8 cellular contexts compared by ENCODE assay signal in genomic region chr12:26614217-26614616, GRCh38.
DNase-seq lines count a peak whose midpoint lies in the region; ATAC-seq lines count a peak whose summit lies in the region.

No MANE protein-coding gene starts in this region.

- H3K4me1 Mint-ChIP-seq in central memory CD8-positive, alpha-beta T cell = no peaks in the 10 kb centered on the region

- no peak overlapping the region for H2AK5ac ChIP-seq in mesenchymal stem cell (ENCODE audit: low read length, severe bottlenecking)

- no peaks in the 10 kb centered on the region for H3K9me3 Mint-ChIP-seq in central memory CD8-positive, alpha-beta T cell

- H3K9ac ChIP-seq in mesenchymal stem cell (ENCODE audit: low read length) = no peak overlapping the region

- no peak overlapping the region for H3K4me2 ChIP-seq in mesenchymal stem cell (ENCODE audit: low read length, poor library complexity, severe bottlenecking)

- H4K8ac ChIP-seq in mesenchymal stem cell (ENCODE audit: low read length) = no peak overlapping the region

- no peaks in the 10 kb centered on the region for H3K27me3 Mint-ChIP-seq in central memory CD8-positive, alpha-beta T cell

- H3K79me1 ChIP-seq in mesenchymal stem cell (replicated peaks; ENCODE audit: low read length, poor library complexity, severe bottlenecking) = peaks cover 2% of the 10 kb centered on the region

- H3K27me3 ChIP-seq in mesenchymal stem cell (ENCODE audit: control insufficient read depth in 1 of 2, insufficient read depth in 1 of 2, low read length in 2 of 2) (no peaks in the 10 kb centered on the region), aorta (ENCODE audit: control insufficient read depth in 1 of 2, insufficient read depth in 2 of 2, low read length in 1 of 2) (no peaks in the 10 kb centered on the region)

- no peak overlapping the region for H3K14ac ChIP-seq in mesenchymal stem cell (ENCODE audit: low read length in 2 of 2)

- H2BK12ac ChIP-seq in mesenchymal stem cell (ENCODE audit: low read length in 2 of 2) = no peak overlapping the region

- H4K91ac ChIP-seq in mesenchymal stem cell (ENCODE audit: low read length) = no peak overlapping the region

- no peak overlapping the region for H3K4ac ChIP-seq in mesenchymal stem cell (ENCODE audit: low read depth in 1 of 2, low read length in 2 of 2)

- no peak overlapping the region for H2AFZ ChIP-seq in mesenchymal stem cell (ENCODE audit: low read depth, low read length)

- H3K18ac ChIP-seq in mesenchymal stem cell (ENCODE audit: low read depth in 1 of 2, low read length in 2 of 2) = no peak overlapping the region

- H3K27ac ChIP-seq in mesenchymal stem cell (ENCODE audit: low read length, poor library complexity, severe bottlenecking) (no peak overlapping the region), aorta (ENCODE audit: low read depth in 1 of 2, low read length in 2 of 2) (no peak overlapping the region)

- no peaks in the 10 kb centered on the region for H3K9me3 ChIP-seq in mesenchymal stem cell (ENCODE audit: control insufficient read depth, low read length)
- H3K9me3 ChIP-seq in aorta (ENCODE audit: control insufficient read depth, low read length) = no peaks in the 10 kb centered on the region

- H3K4me1 ChIP-seq in mesenchymal stem cell (ENCODE audit: control insufficient read depth, insufficient read depth, low read depth, low read length) (no peaks in the 10 kb centered on the region), aorta (ENCODE audit: control insufficient read depth in 1 of 2, insufficient read depth in 2 of 2, low read length in 2 of 2) (no peaks in the 10 kb centered on the region)

- H3K36me3 ChIP-seq in mesenchymal stem cell (ENCODE audit: control insufficient read depth in 1 of 2, insufficient read depth in 2 of 2, low read depth in 1 of 2, low read length in 2 of 2) = peaks cover 0 to 2% of the 10 kb centered on the region in 2 experiments
- H3K36me3 ChIP-seq in aorta (ENCODE audit: control insufficient read depth in 1 of 2, insufficient read depth in 2 of 2, low read length in 1 of 2) = no peaks in the 10 kb centered on the region

- H2BK120ac ChIP-seq in mesenchymal stem cell (ENCODE audit: low read depth, low read length) = no peak overlapping the region

- intact Hi-C loops in aorta (cut with DNase I) = loop anchor here in 1 of 2 donors (5.0 kb wide), 1 partner anchor 497 kb away; no protein-coding TSS in a partner anchor

- no peak overlapping the region for H3K23ac ChIP-seq in mesenchymal stem cell (ENCODE audit: low read length in 2 of 2)

- peak overlapping the region; percentile 22 for H3K27ac Mint-ChIP-seq in central memory CD8-positive, alpha-beta T cell (ENCODE audit: low read depth)

- no peak for ATAC-seq in central memory CD8-positive, alpha-beta T cell (replicated peaks; ENCODE audit: extremely low read depth, poor library complexity, severe bottlenecking)
- ATAC-seq in GM19328 (IDR thresholded peaks at IDR 0.05; ENCODE audit: unreplicated experiment) (no peak), aorta (ENCODE audit: low FRiP score) (no peak)

- no CpG with 5 or more reads among the region's 2 CpGs for WGBS in mesenchymal stem cell
- WGBS in aorta, 2 donors = 30 to 34% methylated on average over 2 of the region's 2 CpGs

- H3K36me3 Mint-ChIP-seq in central memory CD8-positive, alpha-beta T cell (ENCODE audit: insufficient read depth) = peaks cover 9% of the 10 kb centered on the region

- H2BK5ac ChIP-seq in mesenchymal stem cell (ENCODE audit: low read depth, low read length, poor library complexity, severe bottlenecking) = no peak overlapping the region

- H3K4me3 Mint-ChIP-seq in central memory CD8-positive, alpha-beta T cell = no peak overlapping the region

- DNase-seq in activated CD4-positive, alpha-beta T cell treated with anti-CD3 and anti-CD28 coated beads for 48 hours = peak; percentile 27
- DNase-seq in activated CD4-positive, alpha-beta T cell treated with anti-CD3 and anti-CD28 coated beads for 4 hours = no peak
- DNase-seq in NCI-H69 (lab: John Stamatoyannopoulos, UW) (peak; percentile 51), mesenchymal stem cell (peak; percentile 20), aorta (no peak)
- no peak for DNase-seq in central memory CD8-positive, alpha-beta T cell (ENCODE audit: low spot score in 2 of 2)
- DNase-seq in central memory CD4-positive, alpha-beta T cell = no peak

- H2BK15ac ChIP-seq in mesenchymal stem cell (ENCODE audit: low read depth, poor library complexity, severe bottlenecking) = no peak overlapping the region

- no peak overlapping the region for H3K4me3 ChIP-seq in mesenchymal stem cell (ENCODE audit: insufficient read depth in 1 of 2, low read depth in 1 of 2, low read length in 2 of 2)
- no peak overlapping the region for H3K4me3 ChIP-seq in aorta (ENCODE audit: low read length in 2 of 2)

Comparison
In these comparisons a context has a peak if more than half of its experiments do, and no peak if none do; other contexts are left out.
1. DNase-seq: peak in activated CD4-positive, alpha-beta T cell treated with anti-CD3 and anti-CD28 coated beads for 48 hours (single experiment), NCI-H69 (single experiment) and mesenchymal stem cell (single experiment); none in activated CD4-positive, alpha-beta T cell treated with anti-CD3 and anti-CD28 coated beads for 4 hours (0 of 2), central memory CD8-positive, alpha-beta T cell (0 of 2), central memory CD4-positive, alpha-beta T cell (single experiment) and aorta (0 of 2).